17 cellular contexts compared by ENCODE assay signal in genomic region chr1:221963742-221964141, GRCh38.
"Had no signal": no experiment of that assay in that cellular context is flagged by ENCODE, and none has a peak within 500 bp of the region (broad histone marks: within the 10 kb centered on the region; RNA-seq: fewer than 3 reads in every experiment).

No MANE protein-coding gene starts in this region.

- H3K79me2 ChIP-seq: parathyroid adenoma had no signal

- H3K4me3 ChIP-seq: adrenal gland, mucosa of descending colon, smooth muscle cell, transverse colon had no signal

- H3K27me3 Mint-ChIP-seq: activated CD8-positive, alpha-beta memory T cell treated with anti-CD3 and anti-CD28 coated beads, Interleukin-2, amount 10 ng/mL, durations not matched to agents 7 days and 5 days; activated T-cell treated with anti-CD3 and anti-CD28 coated beads, Interleukin-2, amount 50 U/mL, for 24 hours; naive thymus-derived CD4-positive, alpha-beta T cell had no signal

- H3K9me3 Mint-ChIP-seq: activated T-cell treated with anti-CD3 and anti-CD28 coated beads, Interleukin-2, amount 50 U/mL, for 24 hours; naive thymus-derived CD4-positive, alpha-beta T cell had no signal

- H3K4me2 ChIP-seq: smooth muscle cell had no signal

- H3K36me3 ChIP-seq: adrenal gland, transverse colon, WERI-Rb-1 had no signal

- H3K9ac ChIP-seq: parathyroid adenoma had no signal

- H3K36me3 Mint-ChIP-seq: activated CD8-positive, alpha-beta memory T cell treated with anti-CD3 and anti-CD28 coated beads, Interleukin-2, amount 10 ng/mL, durations not matched to agents 7 days and 5 days; naive thymus-derived CD4-positive, alpha-beta T cell had no signal

- H3K27ac Mint-ChIP-seq: activated CD8-positive, alpha-beta memory T cell treated with anti-CD3 and anti-CD28 coated beads, Interleukin-2, amount 10 ng/mL, durations not matched to agents 7 days and 5 days; activated T-cell treated with anti-CD3 and anti-CD28 coated beads, Interleukin-2, amount 50 U/mL, for 24 hours had no signal

- H3K27ac ChIP-seq: adrenal gland, parathyroid adenoma, transverse colon, WERI-Rb-1 had no signal

- H2AFZ ChIP-seq: parathyroid adenoma had no signal

- H3K9me3 ChIP-seq: adrenal gland, mucosa of descending colon, transverse colon had no signal

- DNase-seq: activated CD4-positive, alpha-beta T cell treated with anti-CD3 and anti-CD28 coated beads, Interleukin-2, amount 50 U/mL, for 48 hours; activated CD8-positive, alpha-beta memory T cell treated with anti-CD3 and anti-CD28 coated beads, Interleukin-2, amount 10 ng/mL, durations not matched to agents 7 days and 5 days; activated effector memory CD4-positive, alpha-beta T cell treated with Interleukin-2 at 50 U/mL for 16 hours; activated naive CD4-positive, alpha-beta T cell treated with anti-CD3 and anti-CD28 coated beads, Interleukin-2, amount 50 U/mL, for 16 hours; activated T-cell treated with anti-CD3 and anti-CD28 coated beads, Interleukin-2, amount 50 U/mL, for 24 hours; adrenal gland; hippocampal formation; mammary epithelial cell; mucosa of descending colon; naive thymus-derived CD4-positive, alpha-beta T cell; stimulated activated CD4-positive, alpha-beta T cell treated with anti-CD3 and anti-CD28 coated beads, Interleukin-4, amount 100 ng/mL, for 4 hours; stimulated activated CD8-positive, alpha-beta memory T cell treated with anti-CD3 and anti-CD28 coated beads, Interleukin-4, amount 100 ng/mL, for 48 hours; stimulated activated naive CD8-positive, alpha-beta T cell treated with anti-CD3 and anti-CD28 coated beads, Interleukin-15, Interleukin-2, amounts not matched to agents 100 U/mL and 50 U/mL, for 24 hours; transverse colon; WERI-Rb-1 had no signal

- H3K27me3 ChIP-seq: adrenal gland, transverse colon had no signal

- H3K4me3 Mint-ChIP-seq: activated CD8-positive, alpha-beta memory T cell treated with anti-CD3 and anti-CD28 coated beads, Interleukin-2, amount 10 ng/mL, durations not matched to agents 7 days and 5 days; activated T-cell treated with anti-CD3 and anti-CD28 coated beads, Interleukin-2, amount 50 U/mL, for 24 hours; naive thymus-derived CD4-positive, alpha-beta T cell had no signal

- H3K4me1 ChIP-seq: parathyroid adenoma had no signal
